In genomic region chr15:62060896-62061280, GRCh38 we compare ENCODE assay signal across 8 cellular contexts. TPM values are rescaled to one million over a fixed set of nuclear protein-coding genes. Genes with fewer than 3 reads are reported as not detected.
DNase-seq lines count a peak whose midpoint lies in the region; ATAC-seq and TF ChIP-seq lines count a peak whose summit lies in the region.

No MANE protein-coding gene starts in this region.

- peaks cover 0 to 14% (median 0%) of the 10 kb centered on the region in 4 donors for H3K4me1 ChIP-seq in Peyer's patch

- peak overlapping the region; percentile 92 for H3K27ac Mint-ChIP-seq in osteocyte (ENCODE audit: unreplicated experiment)

- no peak for TF ChIP-seq POLR2A in Peyer's patch (IDR thresholded peaks at IDR 0.05)

- peak overlapping the region; percentile 99 for H3K4me3 ChIP-seq in GM12865 (ENCODE audit: low read depth, low read length)
- H3K4me3 ChIP-seq in Peyer's patch, result peak overlapping the region; percentile 73 to 96 (median 92)
- peak overlapping the region; percentile 75 for H3K4me3 ChIP-seq in epithelial cell of proximal tubule (ENCODE audit: low read depth, low read length)

- ATAC-seq in HG02798 (IDR thresholded peaks at IDR 0.05; ENCODE audit: poor library complexity, unreplicated experiment), result no peak

- no peaks in the 10 kb centered on the region for H3K9me3 ChIP-seq in Peyer's patch

- peak overlapping the region; percentile 85 for H3K4me3 Mint-ChIP-seq in osteocyte (ENCODE audit: unreplicated experiment)

- TF ChIP-seq CTCF in GM12865 (IDR thresholded peaks at IDR 0.05; ENCODE audit: insufficient read depth, low read depth, low read length, missing control alignments) (no peak), Peyer's patch (IDR thresholded peaks at IDR 0.05) (no peak), epithelial cell of proximal tubule (conservative IDR thresholded peaks at IDR 0.05; ENCODE audit: low read depth, low read length) (no peak), osteocyte (IDR thresholded peaks at IDR 0.05) (no peak)

- peaks cover 6% of the 10 kb centered on the region for H3K27me3 Mint-ChIP-seq in osteocyte (ENCODE audit: unreplicated experiment)

- no peaks in the 10 kb centered on the region for H3K27me3 ChIP-seq in Peyer's patch

- peak overlapping the region; percentile 92 to 99 (median 96) for H3K27ac ChIP-seq in Peyer's patch

- peaks cover 24% of the 10 kb centered on the region for H3K4me1 Mint-ChIP-seq in osteocyte (ENCODE audit: unreplicated experiment)

- H3K9me3 Mint-ChIP-seq in osteocyte (ENCODE audit: unreplicated experiment), result no peaks in the 10 kb centered on the region

- no peak for DNase-seq in GM12865 (ENCODE audit: low read depth)
- DNase-seq in Peyer's patch, result no peak
- no peak for DNase-seq in epithelial cell of proximal tubule (ENCODE audit: low read depth)
- no peak for DNase-seq in osteocyte (ENCODE audit: extremely low spot score, unreplicated experiment)
- DNase-seq in NOMO-1 (lab: John Stamatoyannopoulos, UW; ENCODE audit: unreplicated experiment in 2 of 2), result no peak
- DNase-seq in SK-N-DZ (ENCODE audit: low spot score), result no peak
- DNase-seq in dermis blood vessel endothelial cell, result no peak

- H3K36me3 Mint-ChIP-seq in osteocyte (ENCODE audit: unreplicated experiment), result peaks cover 3% of the 10 kb centered on the region

- no peaks in the 10 kb centered on the region for H3K36me3 ChIP-seq in Peyer's patch

RNA-seq across cellular contexts. Expression of gene VPS13C, which starts 0.6 kb away (rescaled TPM):
- 100 to 1,000 TPM in 1 of 4 donors, 10 to 100 TPM in 3; 65.1 to 111 (median 70.4) TPM for total RNA-seq in Peyer's patch
- 14.7 and 30.2 TPM in 2 replicates for total RNA-seq in epithelial cell of proximal tubule
- total RNA-seq in osteocyte, result 60.2 and 67.5 TPM in 2 replicates
- 11.1 and 13.0 TPM in 2 replicates for polyA plus RNA-seq in SK-N-DZ (2014; cell fraction: cytosol; rRNA removed)
- polyA plus RNA-seq in SK-N-DZ (2014; cell fraction: nucleus; rRNA removed), result 32.0 and 57.0 TPM in 2 replicates
- 132 and 135 TPM in 2 replicates for total RNA-seq in dermis blood vessel endothelial cell

RNA-seq across cellular contexts. Expression of gene C2CD4A, which starts 5.9 kb away (rescaled TPM):
- 1 to 10 TPM in 1 of 4 donors, under 1 TPM in 1, not detected in 2; 0.18 to 1.7 TPM for total RNA-seq in Peyer's patch
- total RNA-seq in epithelial cell of proximal tubule, result 0.07 and 0.35 TPM in 2 replicates
- total RNA-seq in osteocyte, result not detected in 2 replicates
- 0.30 TPM in 1 of 2 replicates, not detected in the other for polyA plus RNA-seq in SK-N-DZ (2014; cell fraction: cytosol; rRNA removed)
- 0.20 TPM in 1 of 2 replicates, not detected in the other for polyA plus RNA-seq in SK-N-DZ (2014; cell fraction: nucleus; rRNA removed)
- total RNA-seq in dermis blood vessel endothelial cell, result 1.5 and 2.7 TPM in 2 replicates
